Comparison of ENCODE assay signal across 8 cellular contexts in genomic region chr3:32143849-32144757, GRCh38. TPM values are rescaled to one million over a fixed set of nuclear protein-coding genes. Genes with fewer than 3 reads are reported as not detected.
DNase-seq lines count a peak whose midpoint lies in the region; ATAC-seq, FAIRE-seq and TF ChIP-seq lines count a peak whose summit lies in the region.

No MANE protein-coding gene starts in this region.

- H3K4me3 Mint-ChIP-seq in CD14-positive monocyte, result no peak overlapping the region

- peak overlapping the region in 6 of 7 donors; percentile 33 to 97 (median 84) for H3K27ac Mint-ChIP-seq in CD14-positive monocyte

- H3K36me3 Mint-ChIP-seq in CD14-positive monocyte, result peaks cover 20 to 26% of the 10 kb centered on the region in 2 donors

- peak; percentile 54 for FAIRE-seq in pancreas (lab: Jason Lieb, UNC)

- peaks cover 0 to 6% (median 0%) of the 10 kb centered on the region in 3 donors for H3K36me3 ChIP-seq in pancreas

- peaks cover 31% of the 10 kb centered on the region for H3K4me1 Mint-ChIP-seq in CD14-positive monocyte

- no peak overlapping the region for H3K27ac ChIP-seq in pancreas

- H3K4me1 ChIP-seq in pancreas, result no peaks in the 10 kb centered on the region

- peak; percentile 87 for TF ChIP-seq CTCF in CD14-positive monocyte (IDR thresholded peaks at IDR 0.05)
- TF ChIP-seq CTCF in foreskin fibroblast (IDR thresholded peaks at IDR 0.05; ENCODE audit: low read depth, low read length), result peak; percentile 71
- TF ChIP-seq CTCF in pancreas (IDR thresholded peaks at IDR 0.05), result peak; percentile 25 to 66 (median 58)

- H3K4me3 ChIP-seq in foreskin fibroblast (ENCODE audit: low read depth in 1 of 2, low read length in 2 of 2) (no peak overlapping the region), pancreas (no peak overlapping the region)

- H3K9me3 Mint-ChIP-seq in CD14-positive monocyte, result no peaks in the 10 kb centered on the region

- no peaks in the 10 kb centered on the region for H3K27me3 Mint-ChIP-seq in CD14-positive monocyte (ENCODE audit: low read depth in 3 of 3)

- H3K27me3 ChIP-seq in pancreas, result no peaks in the 10 kb centered on the region

- 66 to 68% methylated on average over 11 of the region's 11 CpGs for WGBS in pancreas, 2 donors

- intact Hi-C loops in CD14-positive monocyte (cut with micrococcal nuclease) (loop anchor here in 1 of 2 donors (10.0 kb wide), 1 partner anchor 119 kb away; no protein-coding TSS in a partner anchor), pancreas (cut with DNase I) (loop anchor here in 2 of 3 donors (5.0 to 10.0 kb wide), 2 partner anchors 119 to 127 kb away; no protein-coding TSS in a partner anchor)

- ATAC-seq in pancreas (peak in 3 of 4 donors; percentile 89 to 94 (median 90)), HG02852 (IDR thresholded peaks at IDR 0.05; ENCODE audit: unreplicated experiment) (no peak)

- H3K9me3 ChIP-seq in pancreas, result no peaks in the 10 kb centered on the region

- DNase-seq in CD14-positive monocyte (ENCODE audit: low spot score) (no peak), GM19238 (ENCODE audit: insufficient read length, low spot score) (peak; percentile 42), HuH-7.5 (ENCODE audit: low spot score) (peak; percentile 54), OCI-M1 (lab: John Stamatoyannopoulos, UW) (peak; percentile 85), activated T-helper 1 cell treated with Interleukin-2 at 50 U/mL for 16 hours (ENCODE audit: low read depth) (peak; percentile 8), foreskin fibroblast (peak; percentile 84 to 95), pancreas (peak in 3 of 6 donors; percentile 21 to 59 (median 32))

RNA-seq across cellular contexts. Expression of gene GPD1L, which starts 37.7 kb away (rescaled TPM):
- polyA plus RNA-seq in CD14-positive monocyte (10 to 100 TPM; 10.2 to 11.8 TPM), pancreas (10 to 100 TPM; 10.4 to 10.5 TPM)
- 10 to 100 TPM; 13.6 to 21.4 (median 16.9) TPM for total RNA-seq in pancreas
